ENCODE assay signal across 8 cellular contexts in genomic region chr11:10305262-10305963, GRCh38. TPM values are rescaled to one million over a fixed set of nuclear protein-coding genes. Genes with fewer than 3 reads are reported as not detected.
DNase-seq lines count a peak whose midpoint lies in the region; ATAC-seq and TF ChIP-seq lines count a peak whose summit lies in the region.

No MANE protein-coding gene starts in this region.

- peaks cover 54% of the 10 kb centered on the region for H3K27me3 Mint-ChIP-seq in central memory CD8-positive, alpha-beta T cell

- intact Hi-C loops in stomach (cut with DNase I; ENCODE audit: low total_unique reads): loop anchor here (5.0 kb wide), 1 partner anchor 98 kb away; no protein-coding TSS in a partner anchor

- peak; percentile 31 to 54 for DNase-seq in NCI-H524 (lab: John Stamatoyannopoulos, UW)
- DNase-seq in NCI-H524 treated with DMSO at 0.1 percent for 48 hours (lab: John Stamatoyannopoulos, UW): no peak
- peak; percentile 47 for DNase-seq in RPMI8226
- no peak for DNase-seq in central memory CD8-positive, alpha-beta T cell (ENCODE audit: low spot score in 2 of 2)
- peak; percentile 79 for DNase-seq in left lobe of liver (ENCODE audit: low spot score)
- DNase-seq in stomach: peak; percentile 49
- DNase-seq in NCI-H128 (lab: John Stamatoyannopoulos, UW; ENCODE audit: unreplicated experiment): no peak

- H3K4me1 ChIP-seq in stomach: peaks cover 48 to 81% (median 70%) of the 10 kb centered on the region in 4 donors

- no peaks in the 10 kb centered on the region for H3K9me3 Mint-ChIP-seq in central memory CD8-positive, alpha-beta T cell

- H3K4me1 Mint-ChIP-seq in central memory CD8-positive, alpha-beta T cell: peaks cover 62% of the 10 kb centered on the region

- H3K27ac Mint-ChIP-seq in central memory CD8-positive, alpha-beta T cell (ENCODE audit: low read depth): no peak overlapping the region

- peaks cover 12% of the 10 kb centered on the region for H3K36me3 Mint-ChIP-seq in central memory CD8-positive, alpha-beta T cell (ENCODE audit: insufficient read depth)

- peak overlapping the region; percentile 96 for H3K4me3 Mint-ChIP-seq in central memory CD8-positive, alpha-beta T cell

- no peak for TF ChIP-seq EP300 in stomach (IDR thresholded peaks at IDR 0.05)

- no peaks in the 10 kb centered on the region for H3K9me3 ChIP-seq in stomach

- H3K27ac ChIP-seq in stomach: peak overlapping the region; percentile 90 to 97 (median 92)

- 0 to 3% (median 1%) methylated on average over 5 to 51 of the region's 51 CpGs for WGBS in stomach, 5 donors

- H3K27me3 ChIP-seq in stomach: peaks cover 0 to 15% (median 9%) of the 10 kb centered on the region in 3 donors

- H3K4me3 ChIP-seq in stomach: peak overlapping the region; percentile 73 to 80 (median 74)

- no peak for ATAC-seq in central memory CD8-positive, alpha-beta T cell (replicated peaks; ENCODE audit: extremely low read depth, poor library complexity, severe bottlenecking)
- ATAC-seq in left lobe of liver (peak; percentile 23), HG03097 (IDR thresholded peaks at IDR 0.05; ENCODE audit: low FRiP score, unreplicated experiment) (no peak)

- no peaks in the 10 kb centered on the region for H3K36me3 ChIP-seq in stomach

- TF ChIP-seq POLR2A in stomach (IDR thresholded peaks at IDR 0.05): no peak

- TF ChIP-seq CTCF in stomach (IDR thresholded peaks at IDR 0.05): no peak

RNA-seq across cellular contexts. Expression of gene ADM, which starts 0.5 kb away (rescaled TPM):
- 9.6 TPM for total RNA-seq in left lobe of liver
- 100 to 1,000 TPM in 1 of 5 donors, 10 to 100 TPM in 4; 33.9 to 144 (median 57.4) TPM for total RNA-seq in stomach
- polyA plus RNA-seq in stomach: 10 to 100 TPM; 14.3 to 21.5 (median 19.7) TPM

RNA-seq across cellular contexts. Expression of gene SBF2, which starts 11.4 kb away (rescaled TPM):
- total RNA-seq in left lobe of liver: 16.7 TPM
- total RNA-seq in stomach: 100 to 1,000 TPM in 2 of 5 donors, 10 to 100 TPM in 3; 24.0 to 260 (median 64.8) TPM
- 10 to 100 TPM in 2 of 3 donors, 1 to 10 TPM in 1; 8.6 to 13.3 (median 12.5) TPM for polyA plus RNA-seq in stomach

Comparison
In these comparisons a context has a peak if more than half of its experiments do, and no peak if none do; other contexts are left out.
1. DNase-seq: peak in NCI-H524 (2 of 2), RPMI8226 (single experiment), left lobe of liver (single experiment) and stomach (single experiment); none in NCI-H524 treated with DMSO at 0.1 percent for 48 hours (single experiment), central memory CD8-positive, alpha-beta T cell (0 of 2) and NCI-H128 (single experiment).